In the genomic region with DNA sequence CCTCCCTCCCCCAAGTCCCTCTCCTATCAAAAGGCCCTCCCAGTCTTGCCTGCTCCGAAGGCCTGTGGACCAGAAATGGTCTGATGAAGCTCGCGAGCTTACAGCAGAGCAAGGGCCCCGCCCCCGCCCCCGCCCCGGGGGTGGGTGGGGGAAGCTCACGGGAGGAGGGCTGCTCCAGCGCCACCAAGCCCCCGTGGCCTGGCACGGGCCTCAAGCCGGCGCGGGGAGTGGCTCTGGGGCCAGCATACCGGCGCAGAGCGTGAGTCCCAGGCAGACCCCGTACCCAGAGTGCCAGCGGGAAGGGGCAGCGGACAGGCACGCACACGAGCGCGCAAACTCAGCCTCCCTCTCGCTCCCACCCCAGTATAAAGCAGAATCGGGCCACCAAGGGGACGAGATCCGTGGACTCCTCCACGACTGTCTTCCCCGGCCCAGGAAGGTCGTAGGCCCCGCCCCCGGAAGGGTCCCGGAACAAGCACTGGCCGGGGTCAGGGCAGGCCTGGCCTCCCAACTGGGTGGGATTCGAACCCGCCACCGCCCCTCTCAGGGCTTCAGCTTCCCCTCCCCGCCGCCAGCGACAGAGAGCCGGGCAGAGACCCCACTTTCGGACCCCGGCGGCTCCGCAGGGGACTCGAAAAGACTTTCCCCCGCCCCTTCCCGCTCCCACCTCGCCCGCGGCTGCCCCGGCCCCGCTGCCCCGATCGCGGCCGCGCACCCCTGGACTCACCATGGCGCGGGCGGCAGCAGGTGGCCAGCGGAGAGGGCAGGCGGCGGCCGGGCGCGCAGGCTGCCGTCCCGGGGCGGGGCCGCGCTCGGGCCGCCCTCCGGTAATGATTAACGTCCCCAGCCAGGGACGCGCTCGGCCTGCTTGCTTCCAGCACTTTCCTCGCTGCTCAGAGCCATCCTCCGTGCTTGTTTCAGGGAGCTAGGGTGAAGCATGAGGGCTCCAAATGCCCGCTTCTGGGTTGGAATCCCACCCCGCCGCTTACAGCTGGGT, we compare ENCODE assay signal across 1 cellular context.
A peak's percentile ranks its signal among the peaks of the same experiment; 100 is the strongest.
TF ChIP-seq lines count a peak whose summit lies in the region.

Gene PCBD1, minus strand, starts transcription at position 762 of the 997 bp plus-strand sequence. Its CDS starts 32 bp downstream, at position 730.

TF ChIP-seq in HepG2, 621 proteins besides CTCF, POLR2A, EP300 and RAD21 (continued from another document):
- TF ChIP-seq, protein P1, sequence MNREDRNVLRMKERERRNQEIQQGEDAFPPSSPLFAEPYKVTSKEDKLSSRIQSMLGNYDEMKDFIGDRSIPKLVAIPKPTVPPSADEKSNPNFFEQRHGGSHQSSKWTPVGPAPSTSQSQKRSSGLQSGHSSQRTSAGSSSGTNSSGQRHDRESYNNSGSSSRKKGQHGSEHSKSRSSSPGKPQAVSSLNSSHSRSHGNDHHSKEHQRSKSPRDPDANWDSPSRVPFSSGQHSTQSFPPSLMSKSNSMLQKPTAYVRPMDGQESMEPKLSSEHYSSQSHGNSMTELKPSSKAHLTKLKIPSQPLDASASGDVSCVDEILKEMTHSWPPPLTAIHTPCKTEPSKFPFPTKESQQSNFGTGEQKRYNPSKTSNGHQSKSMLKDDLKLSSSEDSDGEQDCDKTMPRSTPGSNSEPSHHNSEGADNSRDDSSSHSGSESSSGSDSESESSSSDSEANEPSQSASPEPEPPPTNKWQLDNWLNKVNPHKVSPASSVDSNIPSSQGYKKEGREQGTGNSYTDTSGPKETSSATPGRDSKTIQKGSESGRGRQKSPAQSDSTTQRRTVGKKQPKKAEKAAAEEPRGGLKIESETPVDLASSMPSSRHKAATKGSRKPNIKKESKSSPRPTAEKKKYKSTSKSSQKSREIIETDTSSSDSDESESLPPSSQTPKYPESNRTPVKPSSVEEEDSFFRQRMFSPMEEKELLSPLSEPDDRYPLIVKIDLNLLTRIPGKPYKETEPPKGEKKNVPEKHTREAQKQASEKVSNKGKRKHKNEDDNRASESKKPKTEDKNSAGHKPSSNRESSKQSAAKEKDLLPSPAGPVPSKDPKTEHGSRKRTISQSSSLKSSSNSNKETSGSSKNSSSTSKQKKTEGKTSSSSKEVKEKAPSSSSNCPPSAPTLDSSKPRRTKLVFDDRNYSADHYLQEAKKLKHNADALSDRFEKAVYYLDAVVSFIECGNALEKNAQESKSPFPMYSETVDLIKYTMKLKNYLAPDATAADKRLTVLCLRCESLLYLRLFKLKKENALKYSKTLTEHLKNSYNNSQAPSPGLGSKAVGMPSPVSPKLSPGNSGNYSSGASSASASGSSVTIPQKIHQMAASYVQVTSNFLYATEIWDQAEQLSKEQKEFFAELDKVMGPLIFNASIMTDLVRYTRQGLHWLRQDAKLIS (CRISPR knock-in tag; IDR thresholded peaks at IDR 0.05), result no peak
- TF ChIP-seq, protein P2, sequence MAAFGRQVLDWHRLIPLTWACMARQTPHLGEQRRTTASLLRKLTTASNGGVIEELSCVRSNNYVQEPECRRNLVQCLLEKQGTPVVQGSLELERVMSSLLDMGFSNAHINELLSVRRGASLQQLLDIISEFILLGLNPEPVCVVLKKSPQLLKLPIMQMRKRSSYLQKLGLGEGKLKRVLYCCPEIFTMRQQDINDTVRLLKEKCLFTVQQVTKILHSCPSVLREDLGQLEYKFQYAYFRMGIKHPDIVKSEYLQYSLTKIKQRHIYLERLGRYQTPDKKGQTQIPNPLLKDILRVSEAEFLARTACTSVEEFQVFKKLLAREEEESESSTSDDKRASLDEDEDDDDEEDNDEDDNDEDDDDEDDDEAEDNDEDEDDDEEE (CRISPR knock-in tag; IDR thresholded peaks at IDR 0.05), result no peak
- TF ChIP-seq NBN (conservative IDR thresholded peaks at IDR 0.05) (no peak), PCBP2 (optimal IDR thresholded peaks at IDR 0.05; ENCODE audit: low read depth, low read length, poor library complexity, severe bottlenecking) (no peak), CBFB (CRISPR knock-in tag; IDR thresholded peaks at IDR 0.05) (no peak), ZNF501 (CRISPR knock-in tag; IDR thresholded peaks at IDR 0.05) (peak; percentile 50), SNAI1 (CRISPR knock-in tag; IDR thresholded peaks at IDR 0.05; ENCODE audit: borderline replicate concordance) (peak; percentile 86), THAP11 (CRISPR knock-in tag; IDR thresholded peaks at IDR 0.05) (peak; percentile 36; the same call in 1 of the 2 replicates), ISL2 (CRISPR knock-in tag; IDR thresholded peaks at IDR 0.05) (no peak), TRIM24 (CRISPR knock-in tag; IDR thresholded peaks at IDR 0.05) (no peak), KLF6 (CRISPR knock-in tag; IDR thresholded peaks at IDR 0.05) (no peak; the same call in none of the 2 replicates)
